In the genomic region with DNA sequence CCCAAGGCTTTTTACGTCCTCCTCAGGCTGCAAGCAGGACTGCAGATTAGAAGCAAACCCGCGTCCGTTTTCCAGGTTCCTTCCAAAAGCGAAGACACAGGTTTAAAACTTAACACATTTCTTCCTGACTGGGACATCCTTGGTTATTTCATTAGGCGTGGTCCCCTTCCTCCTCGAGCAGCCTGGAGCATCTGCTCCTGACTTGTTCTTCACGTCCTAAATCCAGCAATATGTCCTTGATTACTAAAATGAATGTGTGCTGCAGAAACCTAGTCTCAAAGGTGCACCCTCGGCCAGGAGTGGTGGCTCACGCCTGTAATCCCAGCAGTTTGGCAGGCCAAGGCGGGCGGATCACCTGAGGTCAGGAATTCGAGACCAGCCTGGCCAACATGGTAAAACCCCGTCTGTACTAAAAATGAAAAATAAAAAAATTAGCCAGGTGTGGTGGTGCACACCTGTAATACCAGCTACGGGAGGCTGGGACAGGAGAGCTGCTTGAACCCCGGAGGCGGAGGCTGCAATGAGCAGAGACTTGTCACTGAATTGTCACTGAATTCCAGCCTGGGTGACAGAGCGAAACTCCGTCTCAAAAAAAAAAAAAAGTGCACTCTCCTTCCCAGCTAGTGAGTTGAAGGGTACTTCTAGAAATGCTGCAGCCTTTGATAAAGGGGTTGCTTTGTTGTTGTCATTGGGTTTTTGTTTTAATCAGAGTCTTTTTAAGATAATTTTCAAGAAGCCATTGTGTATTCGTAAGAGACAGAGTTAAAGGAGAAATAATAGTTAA, we compare ENCODE assay signal across 8 cellular contexts. TPM values are rescaled to one million over a fixed set of nuclear protein-coding genes. Genes with fewer than 3 reads are reported as not detected.
DNase-seq lines count a peak whose midpoint lies in the region; ATAC-seq and TF ChIP-seq lines count a peak whose summit lies in the region.

No MANE protein-coding gene starts in this region.

- H3K36me3 Mint-ChIP-seq in T-cell, result no peaks in the 10 kb centered on the region

- POLR2A ChIA-PET in T-cell (lab: Charles Lee), result interaction anchor here in 1 of 2 donors (0.7 kb wide), 1 partner anchor 73 kb away, joined by 3 read pairs; no protein-coding TSS in a partner anchor

- ATAC-seq in T-cell (replicated peaks in 1 of 4), result no peak
- ATAC-seq in GM21529 (IDR thresholded peaks at IDR 0.05; ENCODE audit: unreplicated experiment), result no peak

- H3K27me3 Mint-ChIP-seq in T-cell, result peaks cover 0 to 7% of the 10 kb centered on the region in 2 donors

- in situ Hi-C loops in GM13977 (cut with MboI; ENCODE audit: low pct_unique_long_range_greater_than_20kb, low sequenced_read_pairs, unreplicated experiment), result no loop called here

- CTCF ChIA-PET in T-cell (lab: Charles Lee), result no interaction called here

- H3K27ac Mint-ChIP-seq in T-cell, result peak overlapping the region; percentile 36 to 59

- H3K4me3 ChIP-seq in fibroblast of villous mesenchyme (ENCODE audit: low read depth, low read length), result peak overlapping the region; percentile 57
- peak overlapping the region; percentile 41 for H3K4me3 ChIP-seq in retinal pigment epithelial cell (ENCODE audit: low read length)

- DNase-seq in GM10266 (ENCODE audit: extremely low spot score) (no peak), T-cell (no peak), fibroblast of villous mesenchyme (ENCODE audit: low read depth) (no peak), retinal pigment epithelial cell (ENCODE audit: low read depth) (no peak), GM13977 (ENCODE audit: low spot score) (no peak), NCI-H748 (lab: John Stamatoyannopoulos, UW; ENCODE audit: unreplicated experiment) (no peak), NCI-H1092 (lab: John Stamatoyannopoulos, UW) (no peak)

- H3K4me1 Mint-ChIP-seq in T-cell, result peaks cover 56 to 62% (median 62%) of the 10 kb centered on the region in 3 donors

- TF ChIP-seq CTCF in GM10266 (IDR thresholded peaks at IDR 0.05; ENCODE audit: control insufficient read depth, insufficient read depth, low read depth, missing control alignments) (peak; percentile 32), fibroblast of villous mesenchyme (IDR thresholded peaks at IDR 0.05; ENCODE audit: insufficient read depth, low read depth, low read length) (peak; percentile 36), retinal pigment epithelial cell (conservative IDR thresholded peaks at IDR 0.05; ENCODE audit: low read depth, low read length) (peak; percentile 38), GM13977 (IDR thresholded peaks at IDR 0.05; ENCODE audit: extremely low read depth, insufficient read depth, missing control alignments) (no peak)

- H3K4me3 Mint-ChIP-seq in T-cell, result peak overlapping the region; percentile 82 to 98 (median 85)

- no peaks in the 10 kb centered on the region for H3K9me3 Mint-ChIP-seq in T-cell

RNA-seq across cellular contexts. Expression of gene LRIG1, which starts 0.9 kb away (rescaled TPM):
- 10 to 100 TPM; 33.5 to 49.8 (median 41.1) TPM for total RNA-seq in T-cell
- 10.4 and 17.1 TPM in 2 replicates for total RNA-seq in fibroblast of villous mesenchyme
